Comparison of ENCODE assay signal across 17 cellular contexts in the genomic region with DNA sequence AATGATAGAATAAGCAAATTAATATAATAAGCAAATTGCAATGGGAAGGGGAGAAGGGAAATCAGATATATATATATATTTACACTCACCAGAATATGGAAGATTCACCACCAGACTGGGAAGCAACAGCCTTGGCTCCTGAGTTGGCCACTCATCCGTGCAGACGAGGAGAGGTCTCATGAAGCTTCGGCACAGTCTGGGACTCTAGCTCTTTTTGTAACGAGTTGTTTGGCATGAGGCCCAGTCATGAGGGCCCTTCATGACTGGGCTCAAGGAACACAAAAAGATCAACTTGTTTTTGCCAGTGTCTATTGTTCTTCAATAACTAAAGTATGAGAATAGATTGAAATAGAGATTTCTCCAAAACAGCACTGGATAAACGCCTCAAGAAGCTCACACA.
"Had no signal": no experiment of that assay in that cellular context is flagged by ENCODE, and none has a peak within 500 bp of the region (broad histone marks: within the 10 kb centered on the region; RNA-seq: fewer than 3 reads in every experiment).

No MANE protein-coding gene starts in this region.

- DNase-seq: activated CD4-positive, alpha-beta T cell treated with anti-CD3 and anti-CD28 coated beads, Interleukin-2, amount 10 ng/mL, durations not matched to agents 7 days and 5 days; activated CD4-positive, CD25-positive, alpha-beta regulatory T cell treated with anti-CD3 and anti-CD28 coated beads, Interleukin-2, amount 50 U/mL, for 72 hours; activated CD8-positive, alpha-beta T cell treated with anti-CD3 and anti-CD28 coated beads, Interleukin-2, amount 10 ng/mL, durations not matched to agents 7 days and 5 days; activated naive CD4-positive, alpha-beta T cell treated with Interleukin-2 at 50 U/mL for 16 hours; activated naive CD8-positive, alpha-beta T cell treated with anti-CD3 and anti-CD28 coated beads for 36 hours; activated T-cell treated with anti-CD3 and anti-CD28 coated beads, Interleukin-2, amount 50 U/mL, for 4 hours; effector memory CD8-positive, alpha-beta T cell; gastrocnemius medialis; kidney; lower lobe of right lung; naive B cell; occipital lobe; posterior cingulate gyrus; small intestine; stimulated activated CD4-positive, alpha-beta T cell treated with anti-CD3 and anti-CD28 coated beads, Interleukin-2, amount 100 ng/mL, for 24 hours; stimulated activated naive CD8-positive, alpha-beta T cell treated with anti-CD3 and anti-CD28 coated beads, Interleukin-15, amount 100 ng/mL, for 72 hours; transverse colon had no signal
